ENCODE assay signal across 25 cellular contexts in the genomic region with DNA sequence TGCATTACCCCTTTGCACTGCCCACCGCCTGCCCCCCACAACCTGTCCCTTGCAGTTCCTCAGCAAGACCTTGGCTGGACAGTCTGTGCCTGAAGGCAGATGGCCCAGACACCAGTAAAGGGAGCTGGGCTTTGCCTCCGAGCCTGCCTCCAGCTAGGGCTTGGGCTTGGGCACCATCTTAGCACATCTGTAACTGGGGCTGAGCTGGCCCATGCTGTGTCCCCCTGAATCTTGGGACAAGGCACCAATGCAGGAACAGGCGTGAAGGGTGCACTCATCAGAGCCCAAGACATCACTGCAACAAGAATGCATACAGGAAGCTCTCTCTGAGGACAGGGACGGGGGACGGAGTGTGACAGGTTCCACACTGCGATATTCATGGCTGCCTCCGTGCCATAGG. TPM values are rescaled to one million over a fixed set of nuclear protein-coding genes. Genes with fewer than 3 reads are reported as not detected.
DNase-seq lines count a peak whose midpoint lies in the region; ATAC-seq, FAIRE-seq and TF ChIP-seq lines count a peak whose summit lies in the region.
"Had no signal": no experiment of that assay in that cellular context is flagged by ENCODE, and none has a peak within 500 bp of the region (broad histone marks: within the 10 kb centered on the region; RNA-seq: fewer than 3 reads in every experiment).

No MANE protein-coding gene starts in this region.

- H3K9ac ChIP-seq in IMR-90 (ENCODE audit: low read depth, low read length): no peak overlapping the region
- H3K9ac ChIP-seq in H1 (replicated peaks in 1 of 4; ENCODE audit: extremely low read depth in 1 of 4, low read depth in 3 of 4, low read length in 3 of 4): 0 out of 7 replicates have a peak overlapping the region, but pooled peaks of 1 of the 4 experiments have one; percentile 20
- H3K9ac ChIP-seq: BLaER1 treated with 17β-estradiol and CSF1 and Interleukin-3, amounts not matched to agents 10 nM and 100 nM; GM23248 had no signal

- H3K4me2 ChIP-seq in IMR-90 (ENCODE audit: low read depth, low read length) (no peak overlapping the region), H1 (ENCODE audit: insufficient read depth in 1 of 2, low read depth in 2 of 2, low read length in 2 of 2) (no peak overlapping the region)
- H3K4me2 ChIP-seq: A549 had no signal

- H3K79me1 ChIP-seq in IMR-90 (ENCODE audit: low read depth in 1 of 2, low read length in 2 of 2) (no peaks in the 10 kb centered on the region), H1 (ENCODE audit: low read depth, low read length) (no peaks in the 10 kb centered on the region)

- POLR2A ChIA-PET in IMR-90 (lab: Charles Lee; ENCODE audit: unreplicated experiment) (no interaction called here), H1 (lab: Charles Lee; ENCODE audit: partially characterized antibody) (interaction anchor here (0.9 kb wide), 1 partner anchor 10 kb away, joined by 3 read pairs; no protein-coding TSS in a partner anchor)

- H3K4ac ChIP-seq in IMR-90 (ENCODE audit: low read depth, low read length) (no peak overlapping the region), H1 (replicated peaks; ENCODE audit: insufficient read length, low read depth, low read length) (no peak overlapping the region)

- in situ Hi-C loops in IMR-90 (cut with MboI; ENCODE audit: low sequenced_read_pairs) (no loop called here), HAP-1 (cut with MboI; ENCODE audit: low sequenced_read_pairs) (no loop called here)

- H4K8ac ChIP-seq in IMR-90 (ENCODE audit: low read depth in 2 of 2, low read length in 2 of 2): no peak overlapping the region
- no peak overlapping the region for H4K8ac ChIP-seq in H1 (ENCODE audit: extremely low read depth, insufficient read depth, low read length)

- H3K27ac ChIP-seq in IMR-90 (ENCODE audit: insufficient read depth, low read length): no peak overlapping the region
- H3K27ac ChIP-seq in H1 (ENCODE audit: low read depth, low read length): no peak overlapping the region
- H3K27ac ChIP-seq: A549; BLaER1 treated with 17β-estradiol and CSF1 and Interleukin-3, amounts not matched to agents 10 nM and 100 nM; GM23248 had no signal

- H3K79me2 ChIP-seq in H1 (ENCODE audit: control insufficient read depth in 1 of 2, insufficient read depth in 2 of 2, low read length in 2 of 2): no peaks in the 10 kb centered on the region

- H3K9me3 ChIP-seq in IMR-90 (ENCODE audit: control insufficient read depth, insufficient read depth, low read length): no peaks in the 10 kb centered on the region
- H3K9me3 ChIP-seq in H1 (ENCODE audit: insufficient read depth in 2 of 2, low read depth in 1 of 2, low read length in 1 of 2): 0 out of 4 replicates have a peak, but pooled peaks cover 0 to 2% of the 10 kb centered on the region in 2 experiments
- H3K9me3 ChIP-seq in HAP-1: no peaks in the 10 kb centered on the region
- H3K9me3 ChIP-seq: BE2C had no signal

- H3K27me3 ChIP-seq in IMR-90 (ENCODE audit: control insufficient read depth, insufficient read depth, low read length) (no peaks in the 10 kb centered on the region), H1 (replicated peaks in 1 of 4; ENCODE audit: control insufficient read depth in 3 of 4, extremely low read depth in 1 of 4, insufficient read depth in 3 of 4, low read length in 3 of 4) (peaks cover 0 to under 1% (median 0%) of the 10 kb centered on the region in 4 experiments; a peak in 3 of 7 replicates), HAP-1 (ENCODE audit: low read depth) (peaks cover 17% of the 10 kb centered on the region; the same call in 1 of the 2 replicates)
- H3K27me3 ChIP-seq: BE2C; BLaER1 treated with 17β-estradiol and CSF1 and Interleukin-3, amounts not matched to agents 10 nM and 100 nM had no signal

- H2BK15ac ChIP-seq in IMR-90 (ENCODE audit: low read depth, low read length) (no peak overlapping the region), H1 (ENCODE audit: low read length) (no peak overlapping the region)

- intact Hi-C loops in IMR-90 (cut with micrococcal nuclease) (no loop called here), posterior vena cava (cut with DNase I) (no loop called here)

- DNase-seq in IMR-90: no peak
- DNase-seq in H1 (ENCODE audit: low read depth in 1 of 2, low spot score in 2 of 2): no peak
- peak; percentile 29 for DNase-seq in posterior vena cava (ENCODE audit: low spot score)
- DNase-seq in HAP-1 (ENCODE audit: low spot score in 2 of 2): no peak
- DNase-seq in omental fat pad (ENCODE audit: low spot score): no peak
- DNase-seq: 8988T; ACHN; AML-193; BE2C; Calu3; CD4-positive, alpha-beta memory T cell; COR-L47; DMS53; DMS79 treated with DMSO at 0.1 percent for 48 hours; GF-D8; GM23248; H9 had no signal

- no peaks in the 10 kb centered on the region for H3K23me2 ChIP-seq in H1 (ENCODE audit: low read depth, low read length)

- no peak overlapping the region for H3K56ac ChIP-seq in IMR-90 (ENCODE audit: extremely low read depth, insufficient read depth, low read length)
- H3K56ac ChIP-seq in H1 (replicated peaks; ENCODE audit: insufficient read length, low read depth, low read length): no peak overlapping the region

- H4K91ac ChIP-seq in IMR-90 (ENCODE audit: insufficient read depth, low read depth, low read length) (no peak overlapping the region), H1 (replicated peaks; ENCODE audit: insufficient read length, low read length) (no peak overlapping the region)

- no peaks in the 10 kb centered on the region for H3K9me1 ChIP-seq in IMR-90 (ENCODE audit: insufficient read depth, low read length)

- no peak for TF ChIP-seq CTCF in IMR-90 (conservative IDR thresholded peaks at IDR 0.05; ENCODE audit: low read depth, low read length)
- TF ChIP-seq CTCF in H1 (IDR thresholded peaks at IDR 0.05; ENCODE audit: control extremely low read depth in 1 of 3, insufficient read depth in 1 of 3, low read depth in 1 of 3, low read length in 3 of 3): no peak
- no peak for TF ChIP-seq CTCF in omental fat pad (IDR thresholded peaks at IDR 0.05)

- no peaks in the 10 kb centered on the region for H3K4me1 ChIP-seq in IMR-90 (ENCODE audit: control insufficient read depth, insufficient read depth, low read length)
- H3K4me1 ChIP-seq in H1 (replicated peaks in 1 of 4; ENCODE audit: control insufficient read depth in 3 of 4, insufficient read depth in 4 of 4, low read length in 3 of 4): no peaks in the 10 kb centered on the region
- H3K4me1 ChIP-seq in HAP-1: no peaks in the 10 kb centered on the region
- H3K4me1 ChIP-seq: A549 had no signal

- TF ChIP-seq POLR2A in IMR-90 (IDR thresholded peaks at IDR 0.05; ENCODE audit: low read depth, low read length) (no peak), H1 (IDR thresholded peaks at IDR 0.05; ENCODE audit: control extremely low read depth in 1 of 2, low read depth in 2 of 2, low read length in 2 of 2) (no peak)

- no peak for TF ChIP-seq RAD21 in IMR-90 (IDR thresholded peaks at IDR 0.05; ENCODE audit: low read length)
- TF ChIP-seq RAD21 in H1 (IDR thresholded peaks at IDR 0.05 in 1 of 2, conservative IDR thresholded peaks at IDR 0.05 in 1 of 2; ENCODE audit: low read depth in 2 of 2, low read length in 2 of 2): no peak

- H3K36me3 ChIP-seq in IMR-90 (ENCODE audit: control insufficient read depth, insufficient read depth, low read length) (no peaks in the 10 kb centered on the region), H1 (ENCODE audit: control insufficient read depth in 2 of 4, insufficient read depth in 4 of 4, low read length in 3 of 4) (no peaks in the 10 kb centered on the region), HAP-1 (replicated peaks) (no peaks in the 10 kb centered on the region)
- H3K36me3 ChIP-seq: BE2C; BLaER1 treated with 17β-estradiol and CSF1 and Interleukin-3, amounts not matched to agents 10 nM and 100 nM had no signal

- CTCF ChIA-PET in IMR-90 (lab: Yijun Ruan, JAX): interaction anchor here (0.6 kb wide), 1 partner anchor 279 kb away, joined by 4 read pairs; no protein-coding TSS in a partner anchor
- CTCF ChIA-PET in H1 (lab: Charles Lee; ENCODE audit: partially characterized antibody): interaction anchor here (0.9 to 1.4 kb wide), 2 partner anchors 13 to 182 kb away, joined by 3 to 4 read pairs; no protein-coding TSS in a partner anchor

- H3K14ac ChIP-seq in IMR-90 (replicated peaks; ENCODE audit: low read depth, low read length) (no peak overlapping the region), H1 (ENCODE audit: insufficient read length) (no peak overlapping the region)

- H2BK12ac ChIP-seq in H1 (ENCODE audit: low read depth, low read length): no peak overlapping the region

- no peak for FAIRE-seq in H1 (lab: Jason Lieb, UNC)
- FAIRE-seq: GM12891, GM18507 had no signal

- H3K4me3 ChIP-seq in IMR-90 (ENCODE audit: insufficient read depth, low read depth, low read length) (no peak overlapping the region), H1 (ENCODE audit: extremely low read depth in 1 of 4, insufficient read depth in 2 of 4, low read depth in 3 of 4, low read length in 4 of 4) (no peak overlapping the region), HAP-1 (no peak overlapping the region)
- H3K4me3 ChIP-seq: A549; BLaER1 treated with 17β-estradiol and CSF1 and Interleukin-3, amounts not matched to agents 10 nM and 100 nM; GM23248 had no signal

- no peaks in the 10 kb centered on the region for H4K20me1 ChIP-seq in IMR-90 (ENCODE audit: insufficient read depth, low read length)
- no peaks in the 10 kb centered on the region for H4K20me1 ChIP-seq in H1 (replicated peaks in 1 of 2; ENCODE audit: control insufficient read depth in 1 of 2, insufficient read depth in 2 of 2, low read length in 2 of 2)
- H4K20me1 ChIP-seq: BLaER1 treated with 17β-estradiol and CSF1 and Interleukin-3, amounts not matched to agents 10 nM and 100 nM had no signal

- H2BK20ac ChIP-seq in IMR-90 (ENCODE audit: low read depth, low read length) (no peak overlapping the region), H1 (ENCODE audit: low read length) (no peak overlapping the region)

- H3K18ac ChIP-seq in IMR-90 (ENCODE audit: low read depth, low read length) (no peak overlapping the region), H1 (ENCODE audit: extremely low read depth, low read length) (no peak overlapping the region)

- dilution Hi-C loops in IMR-90 (cut with HindIII; ENCODE audit: low sequenced_read_pairs, unreplicated experiment): no loop called here

- H2AK5ac ChIP-seq in IMR-90 (ENCODE audit: low read depth, low read length) (no peak overlapping the region), H1 (ENCODE audit: low read depth, low read length) (peak overlapping the region; percentile 31; the same call in 1 of the 2 replicates)

- H2AK9ac ChIP-seq in IMR-90 (replicated peaks; ENCODE audit: low read depth, low read length, poor library complexity): no peak overlapping the region

- no peak overlapping the region for H2BK5ac ChIP-seq in IMR-90 (ENCODE audit: low read depth, low read length, poor library complexity, severe bottlenecking)
- peak overlapping the region; percentile 16; the same call in 1 of the 2 replicates for H2BK5ac ChIP-seq in H1 (ENCODE audit: low read depth, low read length)

- no peak for TF ChIP-seq EP300 in H1 (IDR thresholded peaks at IDR 0.05; ENCODE audit: borderline replicate concordance in 1 of 2, low read depth in 2 of 2, low read length in 2 of 2)

- H2BK120ac ChIP-seq in IMR-90 (ENCODE audit: low read depth, low read length): no peak overlapping the region
- H2BK120ac ChIP-seq in H1 (replicated peaks; ENCODE audit: low read depth, low read length): no peak overlapping the region

- H3K23ac ChIP-seq in IMR-90 (ENCODE audit: low read depth, low read length) (no peak overlapping the region), H1 (ENCODE audit: insufficient read length) (no peak overlapping the region)

- no peak overlapping the region for H4K5ac ChIP-seq in IMR-90 (ENCODE audit: low read depth, low read length)
- H4K5ac ChIP-seq in H1 (ENCODE audit: insufficient read length, low read depth, low read length): no peak overlapping the region

- H2AFZ ChIP-seq in IMR-90 (replicated peaks; ENCODE audit: low read length, poor library complexity): peak overlapping the region; percentile 43
- H2AFZ ChIP-seq in H1 (ENCODE audit: low read length): no peak overlapping the region
- H2AFZ ChIP-seq: GM23248 had no signal

- ATAC-seq in IMR-90 (ENCODE audit: low read depth) (no peak), HG02588 (IDR thresholded peaks at IDR 0.05; ENCODE audit: unreplicated experiment) (no peak), HG03280 (IDR thresholded peaks at IDR 0.05; ENCODE audit: unreplicated experiment) (no peak), omental fat pad (ENCODE audit: low FRiP score) (no peak)

- WGBS in IMR-90 (ENCODE audit: extremely low coverage in 2 of 2, insufficient read length in 1 of 2), 2 experiments: 46% methylated on average over 3 of the region's 7 CpGs; no CpG with 5 or more reads in 1 of the 2 experiments
- WGBS in H1 (ENCODE audit: extremely low coverage in 1 of 2, insufficient coverage in 1 of 2, insufficient read length in 1 of 2, insufficient replicate concordance in 2 of 2, low coverage in 1 of 2, low lambda C conversion rate in 2 of 2, missing lambda C conversion rate in 1 of 2), 2 experiments: 92% methylated on average over 7 of the region's 7 CpGs; no CpG with 5 or more reads in 1 of the 2 experiments

- BruUV-seq in IMR-90 (replicated peaks; lab: Mats Ljungman, UMichigan): no TSS peak

RNA-seq across cellular contexts. Expression of a gene that starts 8.8 kb away (rescaled TPM):
- total RNA-seq in IMR-90 (2012; rRNA removed): not detected in 2 replicates
- not detected in 2 replicates for polyA plus RNA-seq in IMR-90 (2012; rRNA removed)
- 0.02 TPM in 1 of 2 replicates, not detected in the other for polyA plus RNA-seq in IMR-90 (2012; cell fraction: cytosol; rRNA removed)
- not detected in 2 replicates for polyA plus RNA-seq in IMR-90 (2012; cell fraction: nucleus; rRNA removed; ENCODE audit: low replicate concordance)
- 9.9 and 10.8 TPM in 2 replicates for total RNA-seq in H1 (2021; fragmentation: NEBNext Ultra II Directional; extraction: Animal tissue kit (Norgen Biotek cat#: 25700))
- polyA plus RNA-seq in H1 (2011; rRNA removed): 28.2 and 31.7 TPM in 2 replicates
- polyA plus RNA-seq in H1 (2011; cell fraction: cytosol; rRNA removed): 18.3 TPM
- polyA plus RNA-seq in H1 (2011; cell fraction: nucleus; rRNA removed): 17.5 TPM
- 8.5 to 16.5 TPM (median 13.2 TPM) in 4 replicates for polyA plus RNA-seq in H1 (2012, experiment 1 of 2)
- 13.0 TPM for polyA plus RNA-seq in H1 (2012, experiment 2 of 2)
- 28.1 TPM for polyA plus RNA-seq in H1 (2013, experiment 1 of 2)
- 23.8 TPM for polyA plus RNA-seq in H1 (2013, experiment 2 of 2)
- 4.3 and 4.8 TPM in 2 replicates for polyA minus RNA-seq in H1 (2011; rRNA and poly(A)+ RNA removed)
- polyA minus RNA-seq in H1 (2011; cell fraction: cytosol; rRNA and poly(A)+ RNA removed): 12.9 TPM
- 8.1 TPM for polyA minus RNA-seq in H1 (2011; cell fraction: nucleus; rRNA and poly(A)+ RNA removed)
- 1 to 10 TPM in 1 of 2 donors, under 1 TPM in 1; 0.97 to 1.3 TPM for total RNA-seq in posterior vena cava
- 1 to 10 TPM in 3 of 4 donors, not detected in 1; 1.3 to 4.8 (median 1.4) TPM for total RNA-seq in omental fat pad
- total RNA-seq: Calu3; CD4-positive, alpha-beta memory T cell; G401 had no signal
- polyA plus RNA-seq: A549; CD14-positive monocyte; CD4-positive, alpha-beta memory T cell had no signal
